Comparison of ENCODE assay signal across 19 cellular contexts in the genomic region with DNA sequence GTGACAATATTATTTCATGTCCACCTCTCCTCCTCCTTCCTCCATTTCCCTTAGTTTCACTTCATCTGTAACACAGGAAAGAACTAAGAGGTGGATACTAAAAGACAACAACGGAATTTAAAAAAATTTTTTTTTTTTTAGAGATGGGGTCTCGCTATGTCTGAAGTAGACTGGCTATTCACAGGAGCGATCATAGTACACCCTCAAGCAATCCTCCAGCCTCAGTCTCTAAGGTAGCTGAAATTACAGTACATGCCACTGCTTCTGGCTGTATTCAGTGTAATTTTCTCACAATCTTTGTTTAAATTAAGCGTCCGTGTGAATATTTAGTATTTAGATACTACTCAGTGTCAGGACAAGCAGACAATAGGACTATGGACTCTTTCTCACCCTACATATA. TPM values are rescaled to one million over a fixed set of nuclear protein-coding genes. Genes with fewer than 3 reads are reported as not detected.
DNase-seq lines count a peak whose midpoint lies in the region; ATAC-seq, FAIRE-seq and TF ChIP-seq lines count a peak whose summit lies in the region.
"Had no signal": no experiment of that assay in that cellular context is flagged by ENCODE, and none has a peak within 500 bp of the region (broad histone marks: within the 10 kb centered on the region; RNA-seq: fewer than 3 reads in every experiment).

No MANE protein-coding gene starts in this region.

- BruUV-seq in IMR-90 (replicated peaks; lab: Mats Ljungman, UMichigan): no TSS peak

- no peaks in the 10 kb centered on the region for H3K36me3 Mint-ChIP-seq in astrocyte (ENCODE audit: low read depth, unreplicated experiment)

- H4K91ac ChIP-seq in IMR-90 (ENCODE audit: insufficient read depth, low read depth, low read length): no peak overlapping the region
- H4K91ac ChIP-seq in mesenchymal stem cell (ENCODE audit: low read length): no peak overlapping the region

- ATAC-seq in IMR-90 (ENCODE audit: low read depth): no peak
- ATAC-seq in thoracic aorta (ENCODE audit: insufficient number of reproducible peaks, low FRiP score, low read depth): no peak
- ATAC-seq: activated T-cell treated with anti-CD3 and anti-CD28 coated beads, Interleukin-2, amount 50 U/mL, for 4 hours; HCT116 had no signal

- H2BK5ac ChIP-seq in IMR-90 (ENCODE audit: low read depth, low read length, poor library complexity, severe bottlenecking): peak overlapping the region; percentile 7
- H2BK5ac ChIP-seq in mesenchymal stem cell (ENCODE audit: low read depth, low read length, poor library complexity, severe bottlenecking): no peak overlapping the region

- H3K9ac ChIP-seq in IMR-90 (ENCODE audit: low read depth, low read length) (no peak overlapping the region; the same call in 1 of the 2 replicates), astrocyte (ENCODE audit: low read length) (peak overlapping the region; percentile 14), mesenchymal stem cell (ENCODE audit: low read length) (peak overlapping the region; percentile 80)

- no CpG with 5 or more reads among the region's 5 CpGs for WGBS in IMR-90 (ENCODE audit: extremely low coverage in 2 of 2, insufficient read length in 1 of 2), 2 experiments
- 96% methylated on average over 4 of the region's 5 CpGs for WGBS in mesenchymal stem cell

- no peak overlapping the region for H3K56ac ChIP-seq in IMR-90 (ENCODE audit: extremely low read depth, insufficient read depth, low read length)

- no peak for TF ChIP-seq CTCF in IMR-90 (conservative IDR thresholded peaks at IDR 0.05; ENCODE audit: low read depth, low read length)
- no peak for TF ChIP-seq CTCF in astrocyte (IDR thresholded peaks at IDR 0.05; ENCODE audit: insufficient read depth, low read depth, low read length)
- TF ChIP-seq CTCF in thoracic aorta (IDR thresholded peaks at IDR 0.05): no peak

- H2AFZ ChIP-seq in IMR-90 (replicated peaks; ENCODE audit: low read length, poor library complexity) (no peak overlapping the region), astrocyte (ENCODE audit: low read depth, low read length) (no peak overlapping the region), mesenchymal stem cell (ENCODE audit: low read depth, low read length) (no peak overlapping the region)

- no peaks in the 10 kb centered on the region for H3K79me2 ChIP-seq in astrocyte (ENCODE audit: insufficient read depth, low read length)

- no peaks in the 10 kb centered on the region for H3K27me3 ChIP-seq in IMR-90 (ENCODE audit: control insufficient read depth, insufficient read depth, low read length)
- no peaks in the 10 kb centered on the region for H3K27me3 ChIP-seq in astrocyte (ENCODE audit: insufficient read depth, low read length)
- no peaks in the 10 kb centered on the region for H3K27me3 ChIP-seq in mesenchymal stem cell (ENCODE audit: control insufficient read depth in 1 of 2, insufficient read depth in 1 of 2, low read length in 2 of 2)
- H3K27me3 ChIP-seq in thoracic aorta (replicated peaks; ENCODE audit: insufficient read depth): no peaks in the 10 kb centered on the region
- H3K27me3 ChIP-seq: Peyer's patch had no signal

- no peak overlapping the region for H2AK5ac ChIP-seq in IMR-90 (ENCODE audit: low read depth, low read length)
- H2AK5ac ChIP-seq in mesenchymal stem cell (ENCODE audit: low read length, severe bottlenecking): no peak overlapping the region

- no peak overlapping the region for H3K4ac ChIP-seq in IMR-90 (ENCODE audit: low read depth, low read length)
- H3K4ac ChIP-seq in mesenchymal stem cell (ENCODE audit: low read depth in 1 of 2, low read length in 2 of 2): no peak overlapping the region

- TF ChIP-seq POLR2A in IMR-90 (IDR thresholded peaks at IDR 0.05; ENCODE audit: low read depth, low read length): no peak

- no peaks in the 10 kb centered on the region for H3K9me3 ChIP-seq in IMR-90 (ENCODE audit: control insufficient read depth, insufficient read depth, low read length)
- H3K9me3 ChIP-seq in astrocyte (ENCODE audit: insufficient read depth, low read depth, low read length): no peaks in the 10 kb centered on the region
- no peaks in the 10 kb centered on the region for H3K9me3 ChIP-seq in mesenchymal stem cell (ENCODE audit: control insufficient read depth, low read length)
- H3K9me3 ChIP-seq in thoracic aorta: no peaks in the 10 kb centered on the region
- H3K9me3 ChIP-seq: Peyer's patch had no signal

- no peak overlapping the region for H2BK120ac ChIP-seq in IMR-90 (ENCODE audit: low read depth, low read length)
- no peak overlapping the region for H2BK120ac ChIP-seq in mesenchymal stem cell (ENCODE audit: low read depth, low read length)

- H3K18ac ChIP-seq in IMR-90 (ENCODE audit: low read depth, low read length) (no peak overlapping the region), mesenchymal stem cell (ENCODE audit: low read depth in 1 of 2, low read length in 2 of 2) (no peak overlapping the region)

- H3K4me1 ChIP-seq in IMR-90 (ENCODE audit: control insufficient read depth, insufficient read depth, low read length): peaks cover 7% of the 10 kb centered on the region
- H3K4me1 ChIP-seq in astrocyte (ENCODE audit: insufficient read depth, low read length): peaks cover 7% of the 10 kb centered on the region
- no peaks in the 10 kb centered on the region for H3K4me1 ChIP-seq in mesenchymal stem cell (ENCODE audit: control insufficient read depth, insufficient read depth, low read depth, low read length)
- H3K4me1 ChIP-seq in thoracic aorta (ENCODE audit: control insufficient read depth in 1 of 2, low read depth in 2 of 2): peaks cover 15 to 39% of the 10 kb centered on the region in 2 donors

- no peak overlapping the region for H3K23ac ChIP-seq in IMR-90 (ENCODE audit: low read depth, low read length)
- no peak overlapping the region for H3K23ac ChIP-seq in mesenchymal stem cell (ENCODE audit: low read length in 2 of 2)

- peaks cover 10 to 23% of the 10 kb centered on the region in 2 experiments; a peak in 3 of 4 replicates for H3K79me1 ChIP-seq in IMR-90 (ENCODE audit: low read depth in 1 of 2, low read length in 2 of 2)
- H3K79me1 ChIP-seq in mesenchymal stem cell (replicated peaks; ENCODE audit: low read length, poor library complexity, severe bottlenecking): peaks cover 11% of the 10 kb centered on the region

- intact Hi-C loops in IMR-90 (cut with micrococcal nuclease): loop anchor here (5.0 kb wide), 1 partner anchor 39 kb away; no protein-coding TSS in a partner anchor

- H4K20me1 ChIP-seq in IMR-90 (ENCODE audit: insufficient read depth, low read length): peaks cover 14% of the 10 kb centered on the region
- peaks cover 6% of the 10 kb centered on the region for H4K20me1 ChIP-seq in astrocyte (ENCODE audit: insufficient read depth, low read length)

- H3K4me3 ChIP-seq in IMR-90 (ENCODE audit: insufficient read depth, low read depth, low read length) (no peak overlapping the region), astrocyte (ENCODE audit: insufficient read depth, low read depth, low read length) (no peak overlapping the region), mesenchymal stem cell (ENCODE audit: insufficient read depth in 1 of 2, low read depth in 1 of 2, low read length in 2 of 2) (peak overlapping the region in 1 of 2 experiments; percentile 65), thoracic aorta (peak overlapping the region; percentile 59)
- H3K4me3 ChIP-seq: Peyer's patch had no signal

- no peak overlapping the region for H2AK9ac ChIP-seq in IMR-90 (replicated peaks; ENCODE audit: low read depth, low read length, poor library complexity)

- no peak overlapping the region for H3K27ac Mint-ChIP-seq in astrocyte (ENCODE audit: unreplicated experiment)

- H3K4me2 ChIP-seq in IMR-90 (ENCODE audit: low read depth, low read length) (peak overlapping the region; percentile 89), astrocyte (ENCODE audit: low read length) (peak overlapping the region; percentile 21), mesenchymal stem cell (ENCODE audit: low read length, poor library complexity, severe bottlenecking) (no peak overlapping the region)

- H3K27me3 Mint-ChIP-seq in astrocyte (ENCODE audit: low read depth, unreplicated experiment): no peaks in the 10 kb centered on the region

- no peak overlapping the region for H3K14ac ChIP-seq in IMR-90 (replicated peaks; ENCODE audit: low read depth, low read length)
- H3K14ac ChIP-seq in mesenchymal stem cell (ENCODE audit: low read length in 2 of 2): no peak overlapping the region

- DNase-seq in IMR-90 (no peak), astrocyte (ENCODE audit: low read depth) (no peak), mesenchymal stem cell (no peak), thoracic aorta (ENCODE audit: low spot score) (no peak), NAMALWA (ENCODE audit: low spot score) (no peak), DMS153 (lab: John Stamatoyannopoulos, UW) (no peak), NCI-H2171 treated with DMSO at 0.1 percent for 48 hours (lab: John Stamatoyannopoulos, UW) (no peak)
- DNase-seq: activated CD4-positive, alpha-beta T cell treated with anti-CD3 and anti-CD28 coated beads, Interleukin-2, amount 50 U/mL, for 4 hours; activated T-cell treated with anti-CD3 and anti-CD28 coated beads, Interleukin-2, amount 50 U/mL, for 4 hours; C1 segment of cervical spinal cord; central memory CD4-positive, alpha-beta T cell; DMS53; NCI-H1930; NCI-H526 treated with DMSO at 0.1 percent for 48 hours; Peyer's patch; retina; stimulated activated CD4-positive, alpha-beta T cell treated with anti-CD3 and anti-CD28 coated beads, Interleukin-1b, Interleukin-23, amount 100 ng/mL, for 48 hours had no signal

- peaks cover 8% of the 10 kb centered on the region for H3K4me1 Mint-ChIP-seq in astrocyte (ENCODE audit: low read depth, unreplicated experiment)
- H3K4me1 Mint-ChIP-seq: neural crest cell had no signal

- no peak overlapping the region for H4K5ac ChIP-seq in IMR-90 (ENCODE audit: low read depth, low read length)

- H2BK12ac ChIP-seq in mesenchymal stem cell (ENCODE audit: low read length in 2 of 2): no peak overlapping the region

- no peak overlapping the region for H2BK20ac ChIP-seq in IMR-90 (ENCODE audit: low read depth, low read length)

- CTCF ChIA-PET in IMR-90 (lab: Yijun Ruan, JAX): interaction anchor here (2.0 kb wide), 1 partner anchor 10 kb away, joined by 6 read pairs; no protein-coding TSS in a partner anchor

- POLR2A ChIA-PET in IMR-90 (lab: Charles Lee; ENCODE audit: unreplicated experiment): interaction anchor here (0.6 kb wide), 1 partner anchor 14 kb away, joined by 4 read pairs; no protein-coding TSS in a partner anchor

- dilution Hi-C loops in IMR-90 (cut with HindIII; ENCODE audit: low sequenced_read_pairs, unreplicated experiment): no loop called here

- H2BK15ac ChIP-seq in IMR-90 (ENCODE audit: low read depth, low read length) (no peak overlapping the region), mesenchymal stem cell (ENCODE audit: low read depth, poor library complexity, severe bottlenecking) (no peak overlapping the region)

- H3K9me3 Mint-ChIP-seq in astrocyte (ENCODE audit: unreplicated experiment): no peaks in the 10 kb centered on the region
- H3K9me3 Mint-ChIP-seq: activated T-cell treated with anti-CD3 and anti-CD28 coated beads, Interleukin-2, amount 50 U/mL, for 4 hours; neural crest cell had no signal

- H3K27ac ChIP-seq in IMR-90 (ENCODE audit: insufficient read depth, low read length) (0 out of 2 replicates have a peak overlapping the region, but pooled peaks have one; percentile 45), astrocyte (ENCODE audit: low read depth, low read length) (peak overlapping the region; percentile 38), mesenchymal stem cell (ENCODE audit: low read length, poor library complexity, severe bottlenecking) (no peak overlapping the region), thoracic aorta (peak overlapping the region; percentile 67 to 74)

- TF ChIP-seq RAD21 in IMR-90 (IDR thresholded peaks at IDR 0.05; ENCODE audit: low read length): no peak

- in situ Hi-C loops in IMR-90 (cut with MboI; ENCODE audit: low sequenced_read_pairs): no loop called here

- H3K36me3 ChIP-seq in IMR-90 (ENCODE audit: control insufficient read depth, insufficient read depth, low read length): no peaks in the 10 kb centered on the region
- H3K36me3 ChIP-seq in astrocyte (ENCODE audit: insufficient read depth, low read length): no peaks in the 10 kb centered on the region
- no peaks in the 10 kb centered on the region for H3K36me3 ChIP-seq in mesenchymal stem cell (ENCODE audit: control insufficient read depth in 1 of 2, insufficient read depth in 2 of 2, low read depth in 1 of 2, low read length in 2 of 2)
- no peaks in the 10 kb centered on the region for H3K36me3 ChIP-seq in thoracic aorta
- H3K36me3 ChIP-seq: Peyer's patch had no signal

- FAIRE-seq in astrocyte (lab: Jason Lieb, UNC): no peak

- no peak overlapping the region for H3K4me3 Mint-ChIP-seq in astrocyte (ENCODE audit: unreplicated experiment)
- H3K4me3 Mint-ChIP-seq: activated T-cell treated with anti-CD3 and anti-CD28 coated beads, Interleukin-2, amount 50 U/mL, for 4 hours; neural crest cell had no signal

- H4K8ac ChIP-seq in IMR-90 (ENCODE audit: low read depth in 2 of 2, low read length in 2 of 2): no peak overlapping the region
- no peak overlapping the region for H4K8ac ChIP-seq in mesenchymal stem cell (ENCODE audit: low read length)

- H3K9me1 ChIP-seq in IMR-90 (ENCODE audit: insufficient read depth, low read length): peaks cover 4% of the 10 kb centered on the region; the same call in 1 of the 2 replicates

RNA-seq across cellular contexts. Expression of gene FBXL20, which starts 35.6 kb away (rescaled TPM):
- total RNA-seq in IMR-90 (2012; rRNA removed): 12.2 and 13.8 TPM in 2 replicates
- polyA plus RNA-seq in IMR-90 (2012; rRNA removed): 3.2 and 4.1 TPM in 2 replicates
- polyA plus RNA-seq in IMR-90 (2012; cell fraction: cytosol; rRNA removed): 1.4 and 1.7 TPM in 2 replicates
- 1.8 and 7.5 TPM in 2 replicates for polyA plus RNA-seq in IMR-90 (2012; cell fraction: nucleus; rRNA removed; ENCODE audit: low replicate concordance)
- 18.3 and 21.6 TPM in 2 replicates for total RNA-seq in astrocyte
- polyA plus RNA-seq in mesenchymal stem cell (2013, experiment 1 of 2): 5.7 TPM
- 6.1 TPM for polyA plus RNA-seq in mesenchymal stem cell (2013, experiment 2 of 2)
- total RNA-seq in thoracic aorta: 10 to 100 TPM; 30.8 to 45.2 TPM
